Comparison of ENCODE assay signal across 10 cellular contexts in the genomic region with DNA sequence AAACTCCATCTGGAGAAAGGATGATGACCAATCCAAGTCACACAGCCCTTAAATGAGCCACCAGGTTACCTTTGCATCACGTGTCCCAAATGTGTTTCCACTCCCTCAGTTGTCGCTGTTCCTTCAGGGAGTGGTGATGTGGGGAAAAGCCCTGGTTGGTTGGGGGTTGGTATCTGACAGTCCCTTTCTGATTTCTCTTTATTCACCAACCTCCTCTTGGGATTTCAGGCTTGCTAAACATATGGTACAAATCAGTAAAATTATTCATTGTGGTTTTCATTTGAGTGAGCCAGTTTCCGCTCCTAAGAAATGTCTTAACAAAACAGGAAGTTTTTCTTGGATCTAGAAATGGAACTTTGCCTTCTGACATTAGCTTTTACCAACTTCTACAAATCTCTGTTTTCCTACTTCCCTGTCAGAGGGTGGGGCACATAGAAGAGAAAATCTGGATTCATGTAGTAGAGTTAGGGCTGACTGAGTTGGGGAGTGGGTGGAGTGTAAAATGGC. TPM values are rescaled to one million over a fixed set of nuclear protein-coding genes. Genes with fewer than 3 reads are reported as not detected.
DNase-seq lines count a peak whose midpoint lies in the region; ATAC-seq lines count a peak whose summit lies in the region.
"Had no signal": no experiment of that assay in that cellular context is flagged by ENCODE, and none has a peak within 500 bp of the region (broad histone marks: within the 10 kb centered on the region; RNA-seq: fewer than 3 reads in every experiment).

No MANE protein-coding gene starts in this region.

- H3K4me3 ChIP-seq in skin epidermis, result no peak overlapping the region

- peak; percentile 83 for DNase-seq in Daoy (ENCODE audit: low read depth)
- DNase-seq in amniotic epithelial cell (ENCODE audit: low read depth), result peak; percentile 57
- peak; percentile 59 for DNase-seq in glomerular visceral epithelial cell (ENCODE audit: extremely low spot score)
- DNase-seq in NCI-H128 (lab: John Stamatoyannopoulos, UW; ENCODE audit: unreplicated experiment), result no peak
- no peak for DNase-seq in immature natural killer cell
- no peak for DNase-seq in AML-193 (lab: John Stamatoyannopoulos, UW)
- DNase-seq: NCI-H146 had no signal

- no peaks in the 10 kb centered on the region for H3K9me3 Mint-ChIP-seq in immature natural killer cell

- H3K27ac Mint-ChIP-seq in immature natural killer cell, result peak overlapping the region in 1 of 6 donors; percentile 36

- H3K36me3 Mint-ChIP-seq in immature natural killer cell, result no peaks in the 10 kb centered on the region

- H3K27me3 Mint-ChIP-seq in immature natural killer cell (ENCODE audit: low read depth in 3 of 3), result no peaks in the 10 kb centered on the region

- peak overlapping the region in 18 of 21 experiments; percentile 19 to 88 (median 74) for H3K27ac ChIP-seq in skin epidermis
- H3K27ac ChIP-seq: VCaP had no signal

- no peaks in the 10 kb centered on the region for H3K4me1 Mint-ChIP-seq in immature natural killer cell

- ATAC-seq in GM21390 (IDR thresholded peaks at IDR 0.05; ENCODE audit: unreplicated experiment), result no peak

- no peak overlapping the region for H3K4me3 Mint-ChIP-seq in immature natural killer cell

RNA-seq across cellular contexts. Expression of a gene that starts 40.0 kb away (rescaled TPM):
- 36.7 and 66.7 TPM in 2 replicates for total RNA-seq in Daoy (2014; rRNA removed; shearing (Covaris generic))
- 100 to 1,000 TPM in 2 of 3 donors, 10 to 100 TPM in 1; 74.3 to 234 (median 114) TPM for polyA plus RNA-seq in immature natural killer cell

Comparison
In these comparisons a context has a peak if more than half of its experiments do, and no peak if none do; other contexts are left out.
1. DNase-seq: peak in Daoy (single experiment), amniotic epithelial cell (single experiment) and glomerular visceral epithelial cell (single experiment); none in NCI-H128 (single experiment), immature natural killer cell (0 of 3) and AML-193 (0 of 2).